ENCODE assay signal across 36 cellular contexts in the genomic region with DNA sequence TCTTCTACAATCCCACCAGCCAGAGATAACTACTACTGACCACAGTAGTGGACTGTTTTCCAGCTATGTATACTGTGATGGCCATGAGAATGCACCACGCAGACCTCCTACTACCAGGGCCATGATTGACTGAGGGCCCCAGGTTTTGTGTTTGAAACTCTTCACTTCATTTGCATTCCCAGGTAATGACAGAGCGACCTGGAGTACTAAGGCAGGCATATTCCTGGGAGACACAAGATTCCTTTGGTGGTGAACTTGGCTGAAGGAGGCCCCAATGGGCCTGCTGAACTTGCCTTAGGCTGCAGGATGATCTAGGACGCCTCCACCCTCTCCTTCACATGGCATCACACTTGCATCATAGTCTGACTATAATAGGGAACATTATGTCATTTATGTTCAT. TPM values are rescaled to one million over a fixed set of nuclear protein-coding genes. Genes with fewer than 3 reads are reported as not detected.
"Had no signal": no experiment of that assay in that cellular context is flagged by ENCODE, and none has a peak within 500 bp of the region (broad histone marks: within the 10 kb centered on the region; RNA-seq: fewer than 3 reads in every experiment).

No MANE protein-coding gene starts in this region.

- FAIRE-seq: islet of Langerhans, kidney had no signal

- H3K27ac ChIP-seq: left lung, lower lobe of right lung, neutrophil, parathyroid adenoma, right atrium auricular region, skin epidermis, stomach, testis, thyroid gland, transverse colon, upper lobe of left lung, vagina had no signal

- H3K9me3 ChIP-seq: left lung, lower lobe of right lung, neutrophil, right atrium auricular region, stomach, testis, thyroid gland, transverse colon, upper lobe of left lung, vagina had no signal

- H3K27me3 Mint-ChIP-seq: stimulated activated naive B cell treated with anti-CD40 and anti-IgM and Interleukin-4, amounts not matched to agents 10 μg/mL and 1 μg/mL and 100 μg/mL, for 72 hours had no signal

- DNase-seq: hippocampal formation; immature natural killer cell; kidney; left colon; left lung; lower lobe of right lung; mammary epithelial cell; mesenchymal stem cell; naive thymus-derived CD8-positive, alpha-beta T cell; occipital lobe; stimulated activated CD4-positive, alpha-beta T cell treated with anti-CD3 and anti-CD28 coated beads, Interleukin-12 subunit alpha, Interleukin-12 subunit beta, amount 100 ng/mL, for 4 hours; stimulated activated CD4-positive, alpha-beta T cell treated with anti-CD3 and anti-CD28 coated beads, Interleukin-15, amount 100 ng/mL, for 24 hours; stimulated activated CD4-positive, alpha-beta T cell treated with anti-CD3 and anti-CD28 coated beads, Interleukin-2, amount 100 ng/mL, for 24 hours; stimulated activated CD4-positive, alpha-beta T cell treated with anti-CD3 and anti-CD28 coated beads, Interleukin-4, amount 100 ng/mL, for 1 hour; stimulated activated naive B cell treated with anti-CD40 and anti-IgM and Interleukin-4, amounts not matched to agents 10 μg/mL and 1 μg/mL and 100 μg/mL, for 72 hours; stimulated activated naive CD8-positive, alpha-beta T cell treated with anti-CD3 and anti-CD28 coated beads, Interleukin-15, Interleukin-2, amounts not matched to agents 100 U/mL and 50 U/mL, for 24 hours; stomach; testis; thyroid gland; transverse colon; upper lobe of left lung had no signal

- H3K9ac ChIP-seq: parathyroid adenoma had no signal

- H3K9me3 Mint-ChIP-seq: immature natural killer cell; neural crest cell; stimulated activated naive B cell treated with anti-CD40 and anti-IgM and Interleukin-4, amounts not matched to agents 10 μg/mL and 1 μg/mL and 100 μg/mL, for 72 hours had no signal

- H3K4me3 ChIP-seq: left lung, lower lobe of right lung, right atrium auricular region, skin epidermis, stomach, testis, thyroid gland, transverse colon, upper lobe of left lung, vagina had no signal

- H2AFZ ChIP-seq: parathyroid adenoma had no signal

- H3K36me3 Mint-ChIP-seq: immature natural killer cell; naive thymus-derived CD8-positive, alpha-beta T cell; stimulated activated naive B cell treated with anti-CD40 and anti-IgM and Interleukin-4, amounts not matched to agents 10 μg/mL and 1 μg/mL and 100 μg/mL, for 72 hours had no signal

- H3K36me3 ChIP-seq: left lung, lower lobe of right lung, neutrophil, right atrium auricular region, stomach, thyroid gland, transverse colon, upper lobe of left lung, vagina had no signal

- H3K79me2 ChIP-seq: parathyroid adenoma had no signal

- H3K27me3 ChIP-seq: left lung, right atrium auricular region, stomach, testis, thyroid gland, transverse colon, upper lobe of left lung, vagina had no signal

- ATAC-seq: left colon; left lung; lower lobe of right lung; naive thymus-derived CD8-positive, alpha-beta T cell; sciatic nerve; stimulated activated naive B cell treated with anti-CD40 and anti-IgM and Interleukin-4, amounts not matched to agents 10 μg/mL and 1 μg/mL and 100 μg/mL, for 72 hours; stimulated activated naive CD8-positive, alpha-beta T cell treated with anti-CD3 and anti-CD28 coated beads, Interleukin-15, Interleukin-2, amounts not matched to agents 100 U/mL and 50 U/mL, for 24 hours had no signal

- H3K4me3 Mint-ChIP-seq: immature natural killer cell; naive thymus-derived CD8-positive, alpha-beta T cell; nephron; neural crest cell; stimulated activated naive B cell treated with anti-CD40 and anti-IgM and Interleukin-4, amounts not matched to agents 10 μg/mL and 1 μg/mL and 100 μg/mL, for 72 hours had no signal

- H3K4me1 Mint-ChIP-seq: immature natural killer cell; naive thymus-derived CD8-positive, alpha-beta T cell; nephron had no signal

- H3K27ac Mint-ChIP-seq: immature natural killer cell; naive thymus-derived CD8-positive, alpha-beta T cell; nephron; stimulated activated naive B cell treated with anti-CD40 and anti-IgM and Interleukin-4, amounts not matched to agents 10 μg/mL and 1 μg/mL and 100 μg/mL, for 72 hours had no signal

- H3K4me1 ChIP-seq: left lung, lower lobe of right lung, parathyroid adenoma, right atrium auricular region, stomach, testis, thyroid gland, transverse colon, upper lobe of left lung, vagina had no signal

RNA-seq across cellular contexts. Expression of a gene that starts 30.4 kb away (rescaled TPM):
- total RNA-seq: kidney; left colon; liver; lower lobe of right lung; naive thymus-derived CD8-positive, alpha-beta T cell; neural crest cell; occipital lobe; osteocyte; posterior vena cava; pulmonary artery endothelial cell; renal cortical epithelial cell; right atrium auricular region; testis; thyroid gland; transverse colon; upper lobe of left lung; urinary bladder; vagina had no signal
- polyA plus RNA-seq: immature natural killer cell; liver; mammary epithelial cell; naive thymus-derived CD8-positive, alpha-beta T cell; stomach; urinary bladder had no signal
